In the genomic region with DNA sequence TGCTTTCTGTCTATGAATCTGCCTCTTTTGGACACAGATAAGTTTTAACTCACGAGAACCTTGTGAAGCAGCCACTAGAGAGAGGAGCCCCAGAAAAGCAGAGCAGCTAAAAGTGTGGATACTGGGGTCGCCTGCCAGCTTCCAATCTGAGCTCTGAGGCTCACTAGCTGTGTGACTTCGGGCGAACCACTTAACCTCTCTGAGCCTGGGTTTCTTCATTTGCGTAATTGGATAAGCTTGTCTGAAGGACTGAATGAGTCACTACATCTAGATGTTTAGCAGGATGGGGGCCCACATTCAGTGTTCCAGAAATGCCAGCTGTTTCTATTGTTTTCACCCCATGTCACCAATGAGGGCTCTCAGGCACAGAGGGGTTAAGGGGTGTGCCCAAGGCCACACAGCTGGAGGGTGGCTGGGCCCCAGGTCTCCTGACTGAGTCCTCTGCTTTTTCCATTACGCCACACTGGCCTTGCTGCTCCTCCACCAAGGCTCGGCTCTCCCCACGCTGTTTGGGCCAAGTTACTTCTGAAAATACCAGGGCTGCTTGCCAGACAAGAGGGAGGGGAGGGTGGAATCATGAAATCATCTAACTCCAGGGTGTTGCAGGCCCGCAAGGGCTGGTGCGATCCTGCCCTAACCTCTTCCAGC, we compare ENCODE assay signal across 10 cellular contexts. TPM values are rescaled to one million over a fixed set of nuclear protein-coding genes. Genes with fewer than 3 reads are reported as not detected.
DNase-seq lines count a peak whose midpoint lies in the region; ATAC-seq and TF ChIP-seq lines count a peak whose summit lies in the region.
"Had no signal": no experiment of that assay in that cellular context is flagged by ENCODE, and none has a peak within 500 bp of the region (broad histone marks: within the 10 kb centered on the region; RNA-seq: fewer than 3 reads in every experiment).

No MANE protein-coding gene starts in this region.

- TF ChIP-seq CTCF in AG04450 (IDR thresholded peaks at IDR 0.05; ENCODE audit: low read depth, low read length) (no peak), Peyer's patch (IDR thresholded peaks at IDR 0.05) (no peak), nephron (IDR thresholded peaks at IDR 0.05; ENCODE audit: unreplicated experiment in 3 of 3) (no peak)
- TF ChIP-seq CTCF in activated CD8-positive, alpha-beta T cell treated with anti-CD3 and anti-CD28 coated beads for 36 hours (IDR thresholded peaks at IDR 0.05): no peak

- DNase-seq in AG04450 (ENCODE audit: low read depth, low spot score) (peak; percentile 85), Peyer's patch (peak in 2 of 3 donors; percentile 49 to 86), fibroblast of gingiva (ENCODE audit: low read depth) (peak; percentile 100)
- DNase-seq in activated CD8-positive, alpha-beta T cell treated with anti-CD3 and anti-CD28 coated beads for 36 hours: no peak
- DNase-seq: DND-41; stimulated activated CD4-positive, alpha-beta T cell treated with anti-CD3 and anti-CD28 coated beads, Interleukin-4, amount 100 ng/mL, for 4 hours had no signal

- H3K9me3 ChIP-seq in AG04450 (ENCODE audit: control insufficient read depth, insufficient read depth, low read length) (no peaks in the 10 kb centered on the region), Peyer's patch (peaks cover 0 to 3% (median 0%) of the 10 kb centered on the region in 4 donors)

- intact Hi-C loops in activated CD8-positive, alpha-beta T cell treated with anti-CD3 and anti-CD28 coated beads for 36 hours (cut with micrococcal nuclease): no loop called here

- POLR2A ChIA-PET in AG04450 (lab: Yijun Ruan, JAX): interaction anchor here (0.6 to 1.1 kb wide), 4 partner anchors 26 to 513 kb away, joined by 3 to 8 read pairs (median 4); no protein-coding TSS in a partner anchor
- POLR2A ChIA-PET in activated CD8-positive, alpha-beta T cell treated with anti-CD3 and anti-CD28 coated beads for 36 hours (lab: Charles Lee): no interaction called here

- peak overlapping the region in 2 of 3 experiments; percentile 19 to 29 for H3K4me3 Mint-ChIP-seq in nephron
- H3K4me3 Mint-ChIP-seq in activated CD8-positive, alpha-beta T cell treated with anti-CD3 and anti-CD28 coated beads for 36 hours: no peak overlapping the region

- no peaks in the 10 kb centered on the region for H3K27me3 ChIP-seq in AG04450 (ENCODE audit: control insufficient read depth, insufficient read depth, low read length)
- H3K27me3 ChIP-seq in Peyer's patch: no peaks in the 10 kb centered on the region

- CTCF ChIA-PET in AG04450 (lab: Charles Lee): interaction anchor here (2.0 kb wide), 1 partner anchor 34 kb away, joined by 12 read pairs; no protein-coding TSS in a partner anchor
- CTCF ChIA-PET in activated CD8-positive, alpha-beta T cell treated with anti-CD3 and anti-CD28 coated beads for 36 hours (lab: Charles Lee): interaction anchor here (1.4 kb wide), 1 partner anchor 11 kb away, joined by 3 read pairs; no protein-coding TSS in a partner anchor

- H3K36me3 ChIP-seq in Peyer's patch: no peaks in the 10 kb centered on the region

- H3K27ac Mint-ChIP-seq in nephron: peak overlapping the region; percentile 83 to 98 (median 84)
- no peak overlapping the region for H3K27ac Mint-ChIP-seq in activated CD8-positive, alpha-beta T cell treated with anti-CD3 and anti-CD28 coated beads for 36 hours

- peaks cover 5% of the 10 kb centered on the region for H3K27me3 Mint-ChIP-seq in nephron (ENCODE audit: low read depth)
- H3K27me3 Mint-ChIP-seq in activated CD8-positive, alpha-beta T cell treated with anti-CD3 and anti-CD28 coated beads for 36 hours: peaks cover 3% of the 10 kb centered on the region

- peak overlapping the region; percentile 81 for H3K27ac ChIP-seq in AG04450 (ENCODE audit: low read depth, low read length)
- H3K27ac ChIP-seq in Peyer's patch: peak overlapping the region; percentile 60 to 86 (median 70)

- peaks cover 41% of the 10 kb centered on the region for H3K36me3 Mint-ChIP-seq in nephron (ENCODE audit: low read depth)
- H3K36me3 Mint-ChIP-seq in activated CD8-positive, alpha-beta T cell treated with anti-CD3 and anti-CD28 coated beads for 36 hours (ENCODE audit: low read depth): no peaks in the 10 kb centered on the region

- H3K4me1 ChIP-seq in Peyer's patch: peaks cover 0 to 24% (median 5%) of the 10 kb centered on the region in 4 donors

- H3K9me3 Mint-ChIP-seq in nephron: no peaks in the 10 kb centered on the region
- no peaks in the 10 kb centered on the region for H3K9me3 Mint-ChIP-seq in activated CD8-positive, alpha-beta T cell treated with anti-CD3 and anti-CD28 coated beads for 36 hours

- H3K4me1 Mint-ChIP-seq in nephron: peaks cover 65% of the 10 kb centered on the region
- H3K4me1 Mint-ChIP-seq in activated CD8-positive, alpha-beta T cell treated with anti-CD3 and anti-CD28 coated beads for 36 hours (ENCODE audit: low read depth): peaks cover 4% of the 10 kb centered on the region

- ATAC-seq in HG02678 (IDR thresholded peaks at IDR 0.05; ENCODE audit: unreplicated experiment): no peak
- ATAC-seq in GM19455 (IDR thresholded peaks at IDR 0.05; ENCODE audit: unreplicated experiment): no peak
- ATAC-seq in GM19023 (IDR thresholded peaks at IDR 0.05; ENCODE audit: unreplicated experiment): no peak
- ATAC-seq in activated CD8-positive, alpha-beta T cell treated with anti-CD3 and anti-CD28 coated beads for 36 hours: no peak

- H3K4me3 ChIP-seq in AG04450 (ENCODE audit: low read depth, low read length) (no peak overlapping the region), Peyer's patch (no peak overlapping the region)

- TF ChIP-seq POLR2A in Peyer's patch (IDR thresholded peaks at IDR 0.05): no peak

RNA-seq across cellular contexts. Expression of a gene that starts 36.2 kb away (rescaled TPM):
- 39.1 and 39.8 TPM in 2 replicates for polyA plus RNA-seq in AG04450 (2011; rRNA removed)
- polyA minus RNA-seq in AG04450 (2011; rRNA and poly(A)+ RNA removed): 56.8 and 58.2 TPM in 2 replicates
- total RNA-seq in Peyer's patch: 10 to 100 TPM in 3 of 4 donors, 1 to 10 TPM in 1; 5.8 to 26.4 (median 11.7) TPM
- total RNA-seq in activated CD8-positive, alpha-beta T cell treated with anti-CD3 and anti-CD28 coated beads for 36 hours: under 1 TPM; 0.38 to 0.47 TPM

Comparison
In these comparisons a context has a peak if more than half of its experiments do, and no peak if none do; other contexts are left out.
1. RNA of a gene that starts 36.2 kb away (total RNA-seq): 5.8 to 26.4 TPM in Peyer's patch; 0.38 to 0.47 TPM in activated CD8-positive, alpha-beta T cell treated with anti-CD3 and anti-CD28 coated beads for 36 hours; every median in the first group is over 4 times any median in the second.